ENCODE assay signal across 9 cellular contexts in genomic region chr1:227948493-227949260, GRCh38. TPM values are rescaled to one million over a fixed set of nuclear protein-coding genes. Genes with fewer than 3 reads are reported as not detected.
A peak's percentile ranks its signal among the peaks of the same experiment; 100 is the strongest.
DNase-seq lines count a peak whose midpoint lies in the region; TF ChIP-seq lines count a peak whose summit lies in the region.
"Had no signal": no experiment of that assay in that cellular context is flagged by ENCODE, and none has a peak within 500 bp of the region (broad histone marks: within the 10 kb centered on the region; RNA-seq: fewer than 3 reads in every experiment).

No MANE protein-coding gene starts in this region.

- peaks cover 7% of the 10 kb centered on the region for H3K27me3 Mint-ChIP-seq in activated naive CD4-positive, alpha-beta T cell treated with anti-CD3 and anti-CD28 coated beads for 36 hours (ENCODE audit: low read depth)
- H3K27me3 Mint-ChIP-seq in activated T-helper 2 cell treated with anti-CD3 and anti-CD28 coated beads, Interferon-gamma antibody, Interleukin-2, Interleukin-4, amounts not matched to agents 10 μg/mL and 5 μg/mL and 100 μg/mL, durations not matched to agents 14 hours and 24 hours and 36 hours (ENCODE audit: low read depth): peaks cover 31% of the 10 kb centered on the region
- H3K27me3 Mint-ChIP-seq in type B pancreatic cell: peaks cover 20% of the 10 kb centered on the region

- no peak for TF ChIP-seq CTCF in type B pancreatic cell (conservative IDR thresholded peaks at IDR 0.05)

- H3K27ac Mint-ChIP-seq in activated naive CD4-positive, alpha-beta T cell treated with anti-CD3 and anti-CD28 coated beads for 36 hours: no peak overlapping the region
- no peak overlapping the region for H3K27ac Mint-ChIP-seq in activated T-helper 2 cell treated with anti-CD3 and anti-CD28 coated beads, Interferon-gamma antibody, Interleukin-2, Interleukin-4, amounts not matched to agents 10 μg/mL and 5 μg/mL and 100 μg/mL, durations not matched to agents 14 hours and 24 hours and 36 hours
- no peak overlapping the region for H3K27ac Mint-ChIP-seq in type B pancreatic cell

- intact Hi-C loops in activated naive CD4-positive, alpha-beta T cell treated with anti-CD3 and anti-CD28 coated beads for 36 hours (cut with micrococcal nuclease): loop anchor here (10.0 kb wide), 1 partner anchor 404 kb away; no protein-coding TSS in a partner anchor
- intact Hi-C loops in activated T-helper 2 cell treated with anti-CD3 and anti-CD28 coated beads, Interferon-gamma antibody, Interleukin-2, Interleukin-4, amounts not matched to agents 10 μg/mL and 5 μg/mL and 100 μg/mL, durations not matched to agents 14 hours and 24 hours and 36 hours (cut with micrococcal nuclease): no loop called here

- H3K4me1 Mint-ChIP-seq in activated naive CD4-positive, alpha-beta T cell treated with anti-CD3 and anti-CD28 coated beads for 36 hours (ENCODE audit: low read depth): peaks cover 5% of the 10 kb centered on the region
- peaks cover 3% of the 10 kb centered on the region for H3K4me1 Mint-ChIP-seq in activated T-helper 2 cell treated with anti-CD3 and anti-CD28 coated beads, Interferon-gamma antibody, Interleukin-2, Interleukin-4, amounts not matched to agents 10 μg/mL and 5 μg/mL and 100 μg/mL, durations not matched to agents 14 hours and 24 hours and 36 hours (ENCODE audit: low read depth)
- H3K4me1 Mint-ChIP-seq in type B pancreatic cell (ENCODE audit: unreplicated experiment): peaks cover 8% of the 10 kb centered on the region

- CTCF ChIA-PET in activated naive CD4-positive, alpha-beta T cell treated with anti-CD3 and anti-CD28 coated beads for 36 hours (lab: Charles Lee): interaction anchor here (1.0 to 2.0 kb wide), 2 partner anchors 12 to 186 kb away, joined by 3 to 7 read pairs; no protein-coding TSS in a partner anchor

- H3K4me3 Mint-ChIP-seq in activated naive CD4-positive, alpha-beta T cell treated with anti-CD3 and anti-CD28 coated beads for 36 hours: peak overlapping the region; percentile 35
- H3K4me3 Mint-ChIP-seq in activated T-helper 2 cell treated with anti-CD3 and anti-CD28 coated beads, Interferon-gamma antibody, Interleukin-2, Interleukin-4, amounts not matched to agents 10 μg/mL and 5 μg/mL and 100 μg/mL, durations not matched to agents 14 hours and 24 hours and 36 hours (ENCODE audit: low read depth): peak overlapping the region; percentile 60
- peak overlapping the region; percentile 87 for H3K4me3 Mint-ChIP-seq in type B pancreatic cell

- H3K9me3 Mint-ChIP-seq in activated naive CD4-positive, alpha-beta T cell treated with anti-CD3 and anti-CD28 coated beads for 36 hours: no peaks in the 10 kb centered on the region
- no peaks in the 10 kb centered on the region for H3K9me3 Mint-ChIP-seq in activated T-helper 2 cell treated with anti-CD3 and anti-CD28 coated beads, Interferon-gamma antibody, Interleukin-2, Interleukin-4, amounts not matched to agents 10 μg/mL and 5 μg/mL and 100 μg/mL, durations not matched to agents 14 hours and 24 hours and 36 hours
- H3K9me3 Mint-ChIP-seq in type B pancreatic cell: no peaks in the 10 kb centered on the region

- DNase-seq in activated naive CD4-positive, alpha-beta T cell treated with anti-CD3 and anti-CD28 coated beads for 36 hours: no peak
- no peak for DNase-seq in activated naive CD4-positive, alpha-beta T cell treated with Interleukin-2 at 50 U/mL for 16 hours
- no peak for DNase-seq in activated T-helper 2 cell treated with anti-CD3 and anti-CD28 coated beads, Interferon-gamma antibody, Interleukin-2, Interleukin-4, amounts not matched to agents 10 μg/mL and 5 μg/mL and 100 μg/mL, durations not matched to agents 14 hours and 24 hours and 36 hours (ENCODE audit: low spot score)
- DNase-seq in kidney tubule cell (ENCODE audit: low spot score) (peak; percentile 12), type B pancreatic cell (ENCODE audit: extremely low spot score, unreplicated experiment) (peak; percentile 66), superior temporal gyrus (ENCODE audit: extremely low spot score) (no peak), NCI-H1694 (lab: John Stamatoyannopoulos, UW) (no peak), SHP77 (lab: John Stamatoyannopoulos, UW) (no peak)

- H3K36me3 Mint-ChIP-seq in activated naive CD4-positive, alpha-beta T cell treated with anti-CD3 and anti-CD28 coated beads for 36 hours (ENCODE audit: low read depth): no peaks in the 10 kb centered on the region
- H3K36me3 Mint-ChIP-seq in activated T-helper 2 cell treated with anti-CD3 and anti-CD28 coated beads, Interferon-gamma antibody, Interleukin-2, Interleukin-4, amounts not matched to agents 10 μg/mL and 5 μg/mL and 100 μg/mL, durations not matched to agents 14 hours and 24 hours and 36 hours (ENCODE audit: low read depth): no peaks in the 10 kb centered on the region
- no peaks in the 10 kb centered on the region for H3K36me3 Mint-ChIP-seq in type B pancreatic cell

RNA-seq across cellular contexts. Expression of gene WNT9A, which starts 0.9 kb away (rescaled TPM):
- total RNA-seq in activated naive CD4-positive, alpha-beta T cell treated with anti-CD3 and anti-CD28 coated beads for 36 hours: not detected
- 0.05 TPM in 1 of 2 replicates, not detected in the other for total RNA-seq in activated T-helper 2 cell treated with anti-CD3 and anti-CD28 coated beads, Interferon-gamma antibody, Interleukin-2, Interleukin-4, amounts not matched to agents 10 μg/mL and 5 μg/mL and 100 μg/mL, durations not matched to agents 14 hours and 24 hours and 36 hours
- total RNA-seq in type B pancreatic cell (ENCODE audit: low replicate concordance): 3.0 and 4.3 TPM in 2 replicates
- total RNA-seq: activated CD8-positive, alpha-beta memory T cell treated with anti-CD3 and anti-CD28 coated beads for 36 hours had no signal

RNA-seq across cellular contexts. Expression of gene WNT3A, which starts 58.1 kb away (rescaled TPM):
- total RNA-seq in activated naive CD4-positive, alpha-beta T cell treated with anti-CD3 and anti-CD28 coated beads for 36 hours: not detected
- total RNA-seq in activated T-helper 2 cell treated with anti-CD3 and anti-CD28 coated beads, Interferon-gamma antibody, Interleukin-2, Interleukin-4, amounts not matched to agents 10 μg/mL and 5 μg/mL and 100 μg/mL, durations not matched to agents 14 hours and 24 hours and 36 hours: not detected in 2 replicates
- total RNA-seq in type B pancreatic cell (ENCODE audit: low replicate concordance): 0.21 and 6.4 TPM in 2 replicates
- total RNA-seq: activated CD8-positive, alpha-beta memory T cell treated with anti-CD3 and anti-CD28 coated beads for 36 hours had no signal

Comparison
In these comparisons a context has a peak if more than half of its experiments do, and no peak if none do; other contexts are left out.
1. DNase-seq: peak in kidney tubule cell (single experiment) and type B pancreatic cell (single experiment); none in activated naive CD4-positive, alpha-beta T cell treated with anti-CD3 and anti-CD28 coated beads for 36 hours (single experiment), activated naive CD4-positive, alpha-beta T cell treated with Interleukin-2 at 50 U/mL for 16 hours (single experiment), activated T-helper 2 cell treated with anti-CD3 and anti-CD28 coated beads, Interferon-gamma antibody, Interleukin-2, Interleukin-4, amounts not matched to agents 10 μg/mL and 5 μg/mL and 100 μg/mL, durations not matched to agents 14 hours and 24 hours and 36 hours (single experiment), superior temporal gyrus (single experiment), NCI-H1694 (single experiment) and SHP77 (0 of 2).
2. H3K4me3 Mint-ChIP-seq: peak in every context shown above with its lines; median percentile 87 in type B pancreatic cell; 60 in activated T-helper 2 cell treated with anti-CD3 and anti-CD28 coated beads, Interferon-gamma antibody, Interleukin-2, Interleukin-4, amounts not matched to agents 10 μg/mL and 5 μg/mL and 100 μg/mL, durations not matched to agents 14 hours and 24 hours and 36 hours; 35 in activated naive CD4-positive, alpha-beta T cell treated with anti-CD3 and anti-CD28 coated beads for 36 hours.